24 cellular contexts compared by ENCODE assay signal in the genomic region with DNA sequence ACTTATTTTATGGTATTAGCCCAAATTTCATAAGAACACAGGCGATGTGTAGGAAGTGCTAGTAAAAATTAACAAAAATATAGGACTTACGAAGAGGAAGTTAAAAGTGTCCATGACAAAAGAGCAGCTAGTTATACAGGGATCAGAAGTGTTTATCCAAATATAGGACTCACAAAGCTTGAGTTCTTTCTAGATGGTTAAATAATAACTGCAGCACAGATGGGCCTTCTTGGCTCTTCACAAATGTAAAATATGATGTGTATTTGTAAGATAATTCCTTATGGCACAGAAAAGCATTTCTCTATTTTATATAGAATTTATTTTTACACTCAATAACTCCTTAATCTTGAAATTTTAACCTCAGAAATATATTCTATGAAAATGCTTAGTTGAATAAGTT.
"Had no signal": no experiment of that assay in that cellular context is flagged by ENCODE, and none has a peak within 500 bp of the region (broad histone marks: within the 10 kb centered on the region; RNA-seq: fewer than 3 reads in every experiment).

No MANE protein-coding gene starts in this region.

- DNase-seq: activated CD4-positive, alpha-beta memory T cell treated with anti-CD3 and anti-CD28 coated beads for 36 hours; activated CD4-positive, alpha-beta T cell treated with anti-CD3 and anti-CD28 coated beads for 36 hours; activated CD4-positive, alpha-beta T cell treated with anti-CD3 and anti-CD28 coated beads, Interleukin-2, amount 10 ng/mL, durations not matched to agents 24 days and 14 days; activated CD4-positive, CD25-positive, alpha-beta regulatory T cell; activated CD4-positive, CD25-positive, alpha-beta regulatory T cell treated with anti-CD3 and anti-CD28 coated beads, Interleukin-2, amount 50 U/mL, for 72 hours; activated CD8-positive, alpha-beta memory T cell treated with anti-CD3 and anti-CD28 coated beads, Interleukin-2, amount 10 ng/mL, durations not matched to agents 7 days and 5 days; activated CD8-positive, alpha-beta memory T cell treated with anti-CD3 and anti-CD28 coated beads, Interleukin-2, amount 50 U/mL, for 4 hours; activated CD8-positive, alpha-beta T cell treated with anti-CD3 and anti-CD28 coated beads, Interleukin-2, amount 10 ng/mL, durations not matched to agents 7 days and 5 days; activated effector memory CD4-positive, alpha-beta T cell treated with anti-CD3 and anti-CD28 coated beads, Interleukin-2, amount 50 U/mL, for 16 hours; activated naive CD4-positive, alpha-beta T cell treated with anti-CD3 and anti-CD28 coated beads for 36 hours; activated naive CD8-positive, alpha-beta T cell treated with anti-CD3 and anti-CD28 coated beads for 36 hours; activated naive CD8-positive, alpha-beta T cell treated with anti-CD3 and anti-CD28 coated beads, Interleukin-2, amount 50 U/mL, for 24 hours; activated T-cell treated with anti-CD3 and anti-CD28 coated beads, Interleukin-2, amount 50 U/mL, for 1 hour; activated T-cell treated with anti-CD3 and anti-CD28 coated beads, Interleukin-2, amount 50 U/mL, for 48 hours; adrenal gland; amygdala; aorta; body of pancreas; dorsolateral prefrontal cortex; effector memory CD4-positive, alpha-beta T cell; endodermal cell; foreskin fibroblast; heart left ventricle; T-helper 2 cell had no signal
